8 cellular contexts compared by ENCODE assay signal in genomic region chr19:19539738-19540703, GRCh38. TPM values are rescaled to one million over a fixed set of nuclear protein-coding genes. Genes with fewer than 3 reads are reported as not detected.
DNase-seq lines count a peak whose midpoint lies in the region; ATAC-seq and TF ChIP-seq lines count a peak whose summit lies in the region.

No MANE protein-coding gene starts in this region.

- H3K9me3 ChIP-seq in HCT116 (ENCODE audit: control insufficient read depth in 1 of 2, insufficient read depth in 1 of 2, low read depth in 1 of 2, low read length in 2 of 2) (no peaks in the 10 kb centered on the region), thoracic aorta (no peaks in the 10 kb centered on the region)

- CTCF ChIA-PET in HCT116 (lab: Charles Lee), result interaction anchor here (0.6 to 2.8 kb wide), 2 partner anchors 14 to 195 kb away, joined by 3 to 52 read pairs; no protein-coding TSS in a partner anchor

- ATAC-seq in HCT116 (peak; percentile 67), thoracic aorta (ENCODE audit: insufficient number of reproducible peaks, low FRiP score, low read depth) (no peak), HG02642 (IDR thresholded peaks at IDR 0.05; ENCODE audit: poor library complexity, unreplicated experiment) (no peak), HG03280 (IDR thresholded peaks at IDR 0.05; ENCODE audit: unreplicated experiment) (no peak), GM21526 (IDR thresholded peaks at IDR 0.05; ENCODE audit: low FRiP score, unreplicated experiment) (no peak)

- H3K4me2 ChIP-seq in HCT116 (ENCODE audit: low read length), result peak overlapping the region; percentile 99

- H3K79me2 ChIP-seq in HCT116 (ENCODE audit: insufficient read depth, low read length), result no peaks in the 10 kb centered on the region

- DNase-seq in HCT116 (ENCODE audit: low read depth, low spot score) (peak; percentile 80), nephron progenitor cell (peak; percentile 43), thoracic aorta (ENCODE audit: low spot score) (no peak)
- DNase-seq in activated CD4-positive, alpha-beta T cell treated with anti-CD3 and anti-CD28 coated beads, Interleukin-2, amount 50 U/mL, for 4 hours, result peak; percentile 64 to 65
- DNase-seq in effector CD8-positive, alpha-beta T cell (lab: John Stamatoyannopoulos, UW), result peak; percentile 56

- H3K9ac ChIP-seq in HCT116 (ENCODE audit: low read length), result peak overlapping the region; percentile 74

- peak overlapping the region; percentile 65 for H2AFZ ChIP-seq in HCT116 (ENCODE audit: low read depth, low read length, poor library complexity, severe bottlenecking)

- no peaks in the 10 kb centered on the region for H3K27me3 ChIP-seq in HCT116 (ENCODE audit: insufficient read depth, low read length)
- H3K27me3 ChIP-seq in thoracic aorta (replicated peaks; ENCODE audit: insufficient read depth), result no peaks in the 10 kb centered on the region

- H3K9me2 ChIP-seq in HCT116 (ENCODE audit: insufficient read depth), result no peaks in the 10 kb centered on the region

- intact Hi-C loops in HCT116 (cut with micrococcal nuclease), result loop anchor here (10.0 kb wide), 1 partner anchor 235 kb away; no protein-coding TSS in a partner anchor

- peak overlapping the region; percentile 53 to 64 for H3K4me3 ChIP-seq in HCT116 (replicated peaks in 1 of 2; ENCODE audit: low read depth in 1 of 2, low read length in 2 of 2)
- peak overlapping the region; percentile 43 for H3K4me3 ChIP-seq in thoracic aorta

- peaks cover 20% of the 10 kb centered on the region for H3K27me3 Mint-ChIP-seq in nephron progenitor cell (ENCODE audit: low read depth, poor library complexity)

- no peaks in the 10 kb centered on the region for H3K9me3 Mint-ChIP-seq in nephron progenitor cell

- TF ChIP-seq RAD21 in HCT116 (IDR thresholded peaks at IDR 0.05; ENCODE audit: low read depth), result no peak

- peaks cover 12 to 34% of the 10 kb centered on the region in 2 experiments for H3K4me1 ChIP-seq in HCT116 (ENCODE audit: control insufficient read depth in 1 of 2, insufficient read depth in 2 of 2, low read length in 2 of 2)
- H3K4me1 ChIP-seq in thoracic aorta (ENCODE audit: control insufficient read depth in 1 of 2, low read depth in 2 of 2), result peaks cover 4 to 32% of the 10 kb centered on the region in 2 donors

- TF ChIP-seq CTCF in HCT116 (IDR thresholded peaks at IDR 0.05 in 2 of 3, conservative IDR thresholded peaks at IDR 0.05 in 1 of 3; ENCODE audit: borderline replicate concordance in 1 of 3, insufficient read depth in 1 of 3, low read depth in 2 of 3, low read length in 2 of 3), result no peak
- TF ChIP-seq CTCF in nephron progenitor cell (IDR thresholded peaks at IDR 0.05), result no peak
- no peak for TF ChIP-seq CTCF in thoracic aorta (IDR thresholded peaks at IDR 0.05)

- H4K20me1 ChIP-seq in HCT116 (ENCODE audit: insufficient read depth), result no peaks in the 10 kb centered on the region

- no peak overlapping the region for H3K4me3 Mint-ChIP-seq in nephron progenitor cell

- POLR2A ChIA-PET in HCT116 (lab: Charles Lee), result interaction anchor here (1.2 to 1.3 kb wide), 2 partner anchors 24 to 124 kb away, joined by 3 read pairs; partner anchors contain the start of gene ATP13A1

- no peak overlapping the region for H3K27ac Mint-ChIP-seq in nephron progenitor cell

- H3K4me1 Mint-ChIP-seq in nephron progenitor cell, result peaks cover 7% of the 10 kb centered on the region

- RAD21 ChIA-PET in HCT116 (lab: Charles Lee; ENCODE audit: low non-redundant PET in 1 of 2, low total read pairs in 2 of 2, uncharacterized antibody in 2 of 2, unreplicated experiment in 2 of 2), result no interaction called here

- H3K27ac ChIP-seq in HCT116 (ENCODE audit: low read depth, low read length), result no peak overlapping the region; the same call in 1 of the 2 replicates
- peak overlapping the region in 1 of 2 donors; percentile 37 for H3K27ac ChIP-seq in thoracic aorta

- BruUV-seq in HCT116 (replicated peaks; lab: Mats Ljungman, UMichigan), result no TSS peak

- H3K36me3 ChIP-seq in HCT116 (ENCODE audit: control insufficient read depth in 1 of 2, insufficient read depth in 2 of 2, low read length in 2 of 2), result no peaks in the 10 kb centered on the region
- no peaks in the 10 kb centered on the region for H3K36me3 ChIP-seq in thoracic aorta

- H3K36me3 Mint-ChIP-seq in nephron progenitor cell (ENCODE audit: low read depth), result no peaks in the 10 kb centered on the region

- TF ChIP-seq POLR2A in HCT116 (IDR thresholded peaks at IDR 0.05; ENCODE audit: borderline replicate concordance, extremely low read depth, insufficient read depth, insufficient read length), result no peak

TF ChIP-seq in HCT116, 20 proteins besides CTCF, POLR2A, EP300 and RAD21:
- TF ChIP-seq MAX (IDR thresholded peaks at IDR 0.05) (peak; percentile 93), REST (IDR thresholded peaks at IDR 0.05; ENCODE audit: low read depth) (no peak)
TF ChIP-seq in HCT116: peak in this region for 1.

RNA-seq across cellular contexts. Expression of gene CILP2, which starts 2.0 kb away (rescaled TPM):
- total RNA-seq in HCT116 (2021; ENCODE audit: unreplicated experiment) (13.1 TPM), thoracic aorta (1 to 10 TPM in 1 of 2 donors, under 1 TPM in 1; 0.81 to 1.5 TPM)
- polyA plus RNA-seq in HCT116 (2012), result 9.3 and 10.3 TPM in 2 replicates

RNA-seq across cellular contexts. Expression of gene YJEFN3, which starts 11.3 kb away (rescaled TPM):
- total RNA-seq in HCT116 (2021; ENCODE audit: unreplicated experiment) (25.3 TPM), thoracic aorta (1 to 10 TPM; 2.0 to 7.9 TPM)
- 10.1 and 11.7 TPM in 2 replicates for polyA plus RNA-seq in HCT116 (2012)

RNA-seq across cellular contexts. Expression of gene NDUFA13, which starts 24.0 kb away (rescaled TPM):
- total RNA-seq in HCT116 (2021; ENCODE audit: unreplicated experiment) (339 TPM), thoracic aorta (10 to 100 TPM; 15.5 to 60.8 TPM)
- polyA plus RNA-seq in HCT116 (2012), result 415 and 570 TPM in 2 replicates

RNA-seq across cellular contexts. Expression of gene TSSK6, which starts 24.7 kb away (rescaled TPM):
- total RNA-seq in HCT116 (2021; ENCODE audit: unreplicated experiment) (4.1 TPM), thoracic aorta (1 to 10 TPM; 1.5 to 3.6 TPM)
- 2.7 and 4.1 TPM in 2 replicates for polyA plus RNA-seq in HCT116 (2012)
